ENCODE assay signal across 16 cellular contexts in genomic region chr3:76824658-76825310, GRCh38.
"Had no signal": no experiment of that assay in that cellular context is flagged by ENCODE, and none has a peak within 500 bp of the region (broad histone marks: within the 10 kb centered on the region; RNA-seq: fewer than 3 reads in every experiment).

No MANE protein-coding gene starts in this region.

- H3K27me3 ChIP-seq: cardiac muscle cell, sigmoid colon, spleen, stomach, testis had no signal

- ATAC-seq: activated naive CD4-positive, alpha-beta T cell treated with anti-CD3 and anti-CD28 coated beads, Interleukin-2, amount 50 U/mL, for 72 hours; activated T-cell treated with anti-CD3 and anti-CD28 coated beads, Interleukin-2, amount 50 U/mL, for 4 hours; T-cell had no signal

- H3K4me3 ChIP-seq: cardiac muscle cell, sigmoid colon, spleen, stomach, testis had no signal

- H3K36me3 ChIP-seq: cardiac muscle cell, sigmoid colon, spleen, stomach, WERI-Rb-1 had no signal

- H3K9me3 ChIP-seq: sigmoid colon, stomach, testis had no signal

- H3K27ac ChIP-seq: cardiac muscle cell, dorsolateral prefrontal cortex, sigmoid colon, spleen, stomach, testis, WERI-Rb-1 had no signal

- DNase-seq: activated CD4-positive, alpha-beta memory T cell treated with anti-CD3 and anti-CD28 coated beads, Interleukin-2, amount 10 ng/mL, durations not matched to agents 7 days and 5 days; activated CD4-positive, alpha-beta T cell treated with anti-CD3 and anti-CD28 coated beads for 4 hours; activated effector memory CD4-positive, alpha-beta T cell treated with anti-CD3 and anti-CD28 coated beads, Interleukin-2, amount 50 U/mL, for 16 hours; activated T-cell treated with anti-CD3 and anti-CD28 coated beads, Interleukin-2, amount 50 U/mL, for 4 hours; dorsolateral prefrontal cortex; hippocampal formation; kidney; sigmoid colon; spleen; stomach; T-cell; T1000; testis; WERI-Rb-1 had no signal

- FAIRE-seq: kidney had no signal

- H3K4me1 ChIP-seq: sigmoid colon, spleen, testis had no signal
